In genomic region chr10:96687317-96688012, GRCh38 we compare ENCODE assay signal across 19 cellular contexts. TPM values are rescaled to one million over a fixed set of nuclear protein-coding genes. Genes with fewer than 3 reads are reported as not detected.
DNase-seq lines count a peak whose midpoint lies in the region; ATAC-seq and TF ChIP-seq lines count a peak whose summit lies in the region.
"Had no signal": no experiment of that assay in that cellular context is flagged by ENCODE, and none has a peak within 500 bp of the region (broad histone marks: within the 10 kb centered on the region; RNA-seq: fewer than 3 reads in every experiment).

No MANE protein-coding gene starts in this region.

- H3K27ac ChIP-seq in left lung, result peak overlapping the region in 1 of 2 donors; percentile 46
- peak overlapping the region in 1 of 4 donors; percentile 9 for H3K27ac ChIP-seq in upper lobe of left lung
- H3K27ac ChIP-seq in SK-N-SH (ENCODE audit: low read depth in 2 of 2, low read length in 1 of 2), result no peak overlapping the region
- H3K27ac ChIP-seq: brain microvascular endothelial cell, stomach had no signal

- peaks cover 21% of the 10 kb centered on the region for H3K4me1 Mint-ChIP-seq in activated T-cell treated with anti-CD3 and anti-CD28 coated beads, Interleukin-2, amount 50 U/mL, for 4 hours (ENCODE audit: low read depth)
- peaks cover 74 to 81% (median 75%) of the 10 kb centered on the region in 3 donors for H3K4me1 Mint-ChIP-seq in IgD-negative memory B cell

- peaks cover 0 to 85% of the 10 kb centered on the region in 2 donors for H3K4me1 ChIP-seq in left lung
- H3K4me1 ChIP-seq in upper lobe of left lung, result peaks cover 10 to 22% (median 20%) of the 10 kb centered on the region in 4 donors
- no peaks in the 10 kb centered on the region; a peak in 1 of 4 replicates for H3K4me1 ChIP-seq in SK-N-SH (ENCODE audit: control insufficient read depth in 1 of 2, insufficient read depth in 2 of 2, low read depth in 1 of 2, low read length in 1 of 2)
- H3K4me1 ChIP-seq: stomach had no signal

- H3K9me3 ChIP-seq in left lung (no peaks in the 10 kb centered on the region), upper lobe of left lung (no peaks in the 10 kb centered on the region), SK-N-SH (no peaks in the 10 kb centered on the region)
- H3K9me3 ChIP-seq: stomach had no signal

- intact Hi-C loops in left lung (cut with DNase I), result no loop called here

- POLR2A ChIA-PET in SK-N-SH (lab: Yijun Ruan, JAX), result no interaction called here

- no peaks in the 10 kb centered on the region for H3K9me3 Mint-ChIP-seq in activated T-cell treated with anti-CD3 and anti-CD28 coated beads, Interleukin-2, amount 50 U/mL, for 4 hours
- H3K9me3 Mint-ChIP-seq in IgD-negative memory B cell, result no peaks in the 10 kb centered on the region
- H3K9me3 Mint-ChIP-seq: activated T-helper 17 cell treated with anti-CD3 and anti-CD28 coated beads, Interleukin-2, amount 50 U/mL, for 72 hours had no signal

- H3K27me3 ChIP-seq in left lung (no peaks in the 10 kb centered on the region), upper lobe of left lung (no peaks in the 10 kb centered on the region), SK-N-SH (ENCODE audit: insufficient read depth) (no peaks in the 10 kb centered on the region)
- H3K27me3 ChIP-seq: brain microvascular endothelial cell, stomach had no signal

- no peak for TF ChIP-seq CTCF in left lung (IDR thresholded peaks at IDR 0.05)
- no peak for TF ChIP-seq CTCF in upper lobe of left lung (IDR thresholded peaks at IDR 0.05)
- no peak for TF ChIP-seq CTCF in SK-N-SH (IDR thresholded peaks at IDR 0.05)

- no peaks in the 10 kb centered on the region for H3K36me3 ChIP-seq in left lung
- no peaks in the 10 kb centered on the region for H3K36me3 ChIP-seq in upper lobe of left lung
- no peaks in the 10 kb centered on the region for H3K36me3 ChIP-seq in SK-N-SH (replicated peaks in 1 of 2; ENCODE audit: control insufficient read depth in 1 of 2, insufficient read depth in 2 of 2, low read length in 1 of 2)
- H3K36me3 ChIP-seq: brain microvascular endothelial cell, stomach had no signal

- H3K36me3 Mint-ChIP-seq in activated T-cell treated with anti-CD3 and anti-CD28 coated beads, Interleukin-2, amount 50 U/mL, for 4 hours (ENCODE audit: insufficient read depth), result peaks cover 1% of the 10 kb centered on the region
- H3K36me3 Mint-ChIP-seq in IgD-negative memory B cell, result no peaks in the 10 kb centered on the region

- H3K79me2 ChIP-seq in SK-N-SH (ENCODE audit: insufficient read depth), result no peaks in the 10 kb centered on the region

- H3K4me3 ChIP-seq in left lung (no peak overlapping the region), upper lobe of left lung (no peak overlapping the region), SK-N-SH (ENCODE audit: low read depth in 2 of 2, low read length in 1 of 2) (no peak overlapping the region)
- H3K4me3 ChIP-seq: stomach had no signal

- no peak for TF ChIP-seq RAD21 in SK-N-SH (IDR thresholded peaks at IDR 0.05; ENCODE audit: low read length)

- no peak overlapping the region for H3K9ac ChIP-seq in SK-N-SH

- H3K9me2 ChIP-seq in SK-N-SH, result no peaks in the 10 kb centered on the region

- H4K20me1 ChIP-seq in SK-N-SH (ENCODE audit: insufficient read depth), result no peaks in the 10 kb centered on the region

- 66 to 70% methylated on average over 8 of the region's 8 CpGs for WGBS in upper lobe of left lung, 2 donors
- 79% methylated on average over 8 of the region's 8 CpGs for WGBS in SK-N-SH (ENCODE audit: low lambda C conversion rate)

- H3K4me2 ChIP-seq in SK-N-SH, result no peak overlapping the region

- TF ChIP-seq POLR2A in upper lobe of left lung (IDR thresholded peaks at IDR 0.05), result no peak

- no peak for ATAC-seq in activated T-cell treated with anti-CD3 and anti-CD28 coated beads, Interleukin-2, amount 50 U/mL, for 4 hours
- ATAC-seq in left lung (peak; percentile 55), upper lobe of left lung (ENCODE audit: low FRiP score in 2 of 2) (peak; percentile 44 to 49), HG03378 (IDR thresholded peaks at IDR 0.05; ENCODE audit: unreplicated experiment) (no peak)
- ATAC-seq: activated T-helper 17 cell treated with anti-CD3 and anti-CD28 coated beads, Interleukin-2, amount 50 U/mL, for 72 hours had no signal

- H3K4me3 Mint-ChIP-seq in activated T-cell treated with anti-CD3 and anti-CD28 coated beads, Interleukin-2, amount 50 U/mL, for 4 hours, result peak overlapping the region; percentile 4
- peak overlapping the region; percentile 34 to 90 (median 74) for H3K4me3 Mint-ChIP-seq in IgD-negative memory B cell
- H3K4me3 Mint-ChIP-seq: activated T-helper 17 cell treated with anti-CD3 and anti-CD28 coated beads, Interleukin-2, amount 50 U/mL, for 72 hours had no signal

- CTCF ChIA-PET in SK-N-SH (lab: Yijun Ruan, JAX), result no interaction called here

- H3K27me3 Mint-ChIP-seq in activated T-cell treated with anti-CD3 and anti-CD28 coated beads, Interleukin-2, amount 50 U/mL, for 4 hours (ENCODE audit: low read depth), result no peaks in the 10 kb centered on the region
- no peaks in the 10 kb centered on the region for H3K27me3 Mint-ChIP-seq in IgD-negative memory B cell

- no peak overlapping the region for H2AFZ ChIP-seq in SK-N-SH (ENCODE audit: low read depth)

- TF ChIP-seq EP300 in upper lobe of left lung (IDR thresholded peaks at IDR 0.05) (no peak), SK-N-SH (IDR thresholded peaks at IDR 0.05; ENCODE audit: borderline replicate concordance in 1 of 2, low read depth in 1 of 2, low read length in 1 of 2) (no peak)

- H3K27ac Mint-ChIP-seq in IgD-negative memory B cell, result peak overlapping the region; percentile 51 to 92 (median 59)
- H3K27ac Mint-ChIP-seq: activated T-helper 17 cell treated with anti-CD3 and anti-CD28 coated beads, Interleukin-2, amount 50 U/mL, for 72 hours had no signal

- no peak for DNase-seq in activated T-cell treated with anti-CD3 and anti-CD28 coated beads, Interleukin-2, amount 50 U/mL, for 4 hours
- DNase-seq in activated T-cell treated with anti-CD3 and anti-CD28 coated beads, Interleukin-2, amount 50 U/mL, for 48 hours, result no peak
- no peak for DNase-seq in left lung
- DNase-seq in upper lobe of left lung, result no peak
- DNase-seq in foreskin melanocyte, result no peak
- DNase-seq in SK-N-SH, result no peak
- DNase-seq: brain microvascular endothelial cell; GOT3; left cardiac atrium; NCI-H146; NCI-H2171; NCI-H524 treated with DMSO at 0.1 percent for 48 hours; small intestine; stimulated activated CD4-positive, alpha-beta T cell treated with anti-CD3 and anti-CD28 coated beads, Interleukin-2, amount 100 ng/mL, for 48 hours; stomach; trophoblast cell had no signal

- no peaks in the 10 kb centered on the region for H3F3A ChIP-seq in SK-N-SH (replicated peaks; ENCODE audit: insufficient read depth)

TF ChIP-seq in SK-N-SH, 30 proteins besides CTCF, POLR2A, EP300 and RAD21:
- TF ChIP-seq REST (IDR thresholded peaks at IDR 0.05; ENCODE audit: low read depth, low read length) (no peak), SMC3 (IDR thresholded peaks at IDR 0.05; ENCODE audit: low read depth, low read length) (no peak), GABPA (IDR thresholded peaks at IDR 0.05; ENCODE audit: low read depth) (no peak), ELF1 (IDR thresholded peaks at IDR 0.05) (no peak), USF2 (IDR thresholded peaks at IDR 0.05; ENCODE audit: borderline replicate concordance, low read depth, low read length) (no peak), EZH2phosphoT487 (IDR thresholded peaks at IDR 0.05; ENCODE audit: borderline replicate concordance, low read depth) (no peak), RFX5 (IDR thresholded peaks at IDR 0.05; ENCODE audit: low read length) (no peak), SIN3A (IDR thresholded peaks at IDR 0.05; ENCODE audit: borderline replicate concordance, low read depth, low read length) (no peak), YY1 (IDR thresholded peaks at IDR 0.05; ENCODE audit: low read depth) (no peak)

RNA-seq across cellular contexts. Expression of gene PIK3AP1, which starts 32.8 kb away (rescaled TPM):
- total RNA-seq in activated T-cell treated with anti-CD3 and anti-CD28 coated beads, Interleukin-2, amount 50 U/mL, for 4 hours, result 1 to 10 TPM; 3.2 to 6.9 (median 5.7) TPM
- 174 TPM for polyA plus RNA-seq in IgD-negative memory B cell
- 10 to 100 TPM; 19.2 to 91.3 TPM for total RNA-seq in left lung
- 10 to 100 TPM; 22.0 to 64.8 (median 34.6) TPM for total RNA-seq in upper lobe of left lung
- 0.07 and 0.08 TPM in 2 replicates for polyA plus RNA-seq in SK-N-SH (2012; rRNA removed)
- 0.06 and 0.17 TPM in 2 replicates for polyA plus RNA-seq in SK-N-SH (2012; cell fraction: cytosol; rRNA removed)
- 0.02 TPM in 2 replicates for polyA plus RNA-seq in SK-N-SH (2012; cell fraction: nucleus; rRNA removed)

Comparison
In these comparisons a context has a peak if more than half of its experiments do, and no peak if none do; other contexts are left out.
1. ATAC-seq: peak in left lung (single experiment) and upper lobe of left lung (2 of 2); none in activated T-cell treated with anti-CD3 and anti-CD28 coated beads, Interleukin-2, amount 50 U/mL, for 4 hours (0 of 2) and HG03378 (single experiment).